In the genomic region with DNA sequence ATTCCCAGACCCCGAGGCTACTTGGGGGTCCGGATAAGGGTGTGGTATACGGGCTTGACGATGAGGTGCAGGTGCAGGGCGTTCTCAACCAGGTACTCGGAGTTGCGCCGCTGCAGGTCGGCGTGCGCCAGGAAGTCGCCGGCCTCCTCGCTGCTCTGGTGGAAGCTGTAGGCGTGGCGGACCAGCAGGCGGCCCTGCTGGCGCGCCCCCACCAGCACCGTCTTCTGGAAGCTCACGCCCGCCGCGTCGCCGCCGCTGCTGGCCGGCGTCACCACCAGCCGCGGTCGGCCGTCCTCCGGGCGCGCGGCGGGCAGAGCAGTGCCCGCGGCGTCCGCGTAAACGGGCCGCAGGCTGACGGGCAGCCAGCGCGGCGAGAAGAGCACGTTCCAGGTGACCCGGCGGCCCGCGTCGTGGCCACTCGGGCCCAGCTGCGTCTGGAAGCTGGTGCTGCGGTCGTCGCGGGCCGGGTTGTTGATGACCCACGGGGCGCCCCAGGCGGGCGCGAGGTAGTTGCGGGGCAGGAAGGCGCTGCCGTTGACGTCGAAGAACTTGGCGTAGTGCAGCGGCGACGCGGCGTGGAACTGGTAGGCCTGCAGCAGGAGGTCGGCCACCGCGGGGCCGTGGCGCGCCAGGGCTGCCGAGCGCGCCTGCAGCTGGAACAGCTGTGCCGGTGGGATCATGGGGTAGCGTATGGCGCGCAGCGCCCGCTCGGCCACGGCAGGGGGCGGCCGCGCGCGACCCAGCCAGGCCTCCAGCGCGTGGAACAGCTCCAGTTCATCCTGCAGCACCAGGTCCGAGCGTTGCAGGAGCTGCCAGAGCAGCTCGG, we compare ENCODE assay signal across 12 cellular contexts. TPM values are rescaled to one million over a fixed set of nuclear protein-coding genes. Genes with fewer than 3 reads are reported as not detected.
DNase-seq lines count a peak whose midpoint lies in the region; ATAC-seq and TF ChIP-seq lines count a peak whose summit lies in the region.
"Had no signal": no experiment of that assay in that cellular context is flagged by ENCODE, and none has a peak within 500 bp of the region (broad histone marks: within the 10 kb centered on the region; RNA-seq: fewer than 3 reads in every experiment).

No MANE protein-coding gene starts in this region.

- H3K27ac Mint-ChIP-seq in activated naive CD4-positive, alpha-beta T cell treated with anti-CD3 and anti-CD28 coated beads, Interleukin-2, amount 10 ng/mL, durations not matched to agents 7 days and 5 days, result peak overlapping the region; percentile 37
- H3K27ac Mint-ChIP-seq in activated naive CD8-positive, alpha-beta T cell treated with anti-CD3 and anti-CD28 coated beads, Interleukin-2, amount 10 ng/mL, durations not matched to agents 7 days and 5 days, result no peak overlapping the region
- H3K27ac Mint-ChIP-seq: activated B cell treated with CpG ODN at 0.5 μM for 24 hours had no signal

- H3K27me3 Mint-ChIP-seq in activated naive CD4-positive, alpha-beta T cell treated with anti-CD3 and anti-CD28 coated beads, Interleukin-2, amount 10 ng/mL, durations not matched to agents 7 days and 5 days, result peaks cover 100% of the 10 kb centered on the region
- H3K27me3 Mint-ChIP-seq in activated naive CD8-positive, alpha-beta T cell treated with anti-CD3 and anti-CD28 coated beads, Interleukin-2, amount 10 ng/mL, durations not matched to agents 7 days and 5 days, result peaks cover 56% of the 10 kb centered on the region

- peaks cover 72% of the 10 kb centered on the region for H3K27me3 ChIP-seq in iPS-20b (ENCODE audit: insufficient read depth, low read length)
- no peaks in the 10 kb centered on the region for H3K27me3 ChIP-seq in testis

- no peaks in the 10 kb centered on the region for H3K9me3 ChIP-seq in iPS-20b (ENCODE audit: insufficient read depth, low read depth, low read length)
- no peaks in the 10 kb centered on the region for H3K9me3 ChIP-seq in testis

- CTCF ChIA-PET in activated naive CD4-positive, alpha-beta T cell treated with anti-CD3 and anti-CD28 coated beads, Interleukin-2, amount 10 ng/mL, durations not matched to agents 7 days and 5 days (lab: Charles Lee), result interaction anchor here (1.4 to 3.2 kb wide), 5 partner anchors 11 to 144 kb away, joined by 3 to 16 read pairs (median 3); a partner anchor contains a TSS

- peaks cover under 1% of the 10 kb centered on the region; the same call in 1 of the 2 replicates for H3K4me1 ChIP-seq in iPS-20b (ENCODE audit: insufficient read depth, low read length)
- no peaks in the 10 kb centered on the region for H3K4me1 ChIP-seq in testis

- no peak overlapping the region for H3K27ac ChIP-seq in iPS-20b (ENCODE audit: low read length)
- H3K27ac ChIP-seq in testis, result no peak overlapping the region
- H3K27ac ChIP-seq: PC-9 had no signal

- H3K9me3 Mint-ChIP-seq in activated naive CD4-positive, alpha-beta T cell treated with anti-CD3 and anti-CD28 coated beads, Interleukin-2, amount 10 ng/mL, durations not matched to agents 7 days and 5 days, result no peaks in the 10 kb centered on the region
- H3K9me3 Mint-ChIP-seq in activated naive CD8-positive, alpha-beta T cell treated with anti-CD3 and anti-CD28 coated beads, Interleukin-2, amount 10 ng/mL, durations not matched to agents 7 days and 5 days, result no peaks in the 10 kb centered on the region
- H3K9me3 Mint-ChIP-seq: activated B cell treated with CpG ODN at 0.5 μM for 24 hours had no signal

- H3K36me3 Mint-ChIP-seq in activated naive CD4-positive, alpha-beta T cell treated with anti-CD3 and anti-CD28 coated beads, Interleukin-2, amount 10 ng/mL, durations not matched to agents 7 days and 5 days, result no peaks in the 10 kb centered on the region
- H3K36me3 Mint-ChIP-seq in activated naive CD8-positive, alpha-beta T cell treated with anti-CD3 and anti-CD28 coated beads, Interleukin-2, amount 10 ng/mL, durations not matched to agents 7 days and 5 days, result no peaks in the 10 kb centered on the region

- no peak overlapping the region for H3K9ac ChIP-seq in iPS-20b (ENCODE audit: low read depth, low read length)

- no peak for TF ChIP-seq POLR2A in testis (IDR thresholded peaks at IDR 0.05)

- peak; percentile 35 for ATAC-seq in activated naive CD8-positive, alpha-beta T cell treated with anti-CD3 and anti-CD28 coated beads, Interleukin-2, amount 10 ng/mL, durations not matched to agents 7 days and 5 days (ENCODE audit: low read depth)
- ATAC-seq in GM18520 (IDR thresholded peaks at IDR 0.05; ENCODE audit: unreplicated experiment), result no peak

- no peaks in the 10 kb centered on the region for H3K36me3 ChIP-seq in iPS-20b (ENCODE audit: insufficient read depth, low read depth, low read length)
- no peaks in the 10 kb centered on the region for H3K36me3 ChIP-seq in testis (ENCODE audit: low read depth, missing control alignments)

- peak; percentile 53 for DNase-seq in activated naive CD4-positive, alpha-beta T cell treated with anti-CD3 and anti-CD28 coated beads, Interleukin-2, amount 10 ng/mL, durations not matched to agents 7 days and 5 days
- DNase-seq in activated naive CD4-positive, alpha-beta T cell (lab: John Stamatoyannopoulos, UW), result no peak
- DNase-seq in activated naive CD8-positive, alpha-beta T cell treated with anti-CD3 and anti-CD28 coated beads, Interleukin-2, amount 10 ng/mL, durations not matched to agents 7 days and 5 days, result no peak
- peak; percentile 51 for DNase-seq in testis
- DNase-seq in D341Med (ENCODE audit: low spot score), result no peak
- DNase-seq in GDM1 (lab: John Stamatoyannopoulos, UW), result no peak
- DNase-seq: activated B cell treated with CpG ODN at 0.5 μM for 24 hours, foreskin melanocyte, MM.1S, PC-9 had no signal

- TF ChIP-seq CTCF in testis (IDR thresholded peaks at IDR 0.05), result no peak

- POLR2A ChIA-PET in activated naive CD8-positive, alpha-beta T cell treated with anti-CD3 and anti-CD28 coated beads, Interleukin-2, amount 10 ng/mL, durations not matched to agents 7 days and 5 days (lab: Charles Lee), result no interaction called here

- WGBS in testis, 2 donors, result 0 to 4% methylated on average over 24 to 86 of the region's 105 CpGs

- intact Hi-C loops in testis (cut with DNase I; ENCODE audit: low total_unique reads), result no loop called here

- peaks cover 10% of the 10 kb centered on the region for H3K4me1 Mint-ChIP-seq in activated naive CD4-positive, alpha-beta T cell treated with anti-CD3 and anti-CD28 coated beads, Interleukin-2, amount 10 ng/mL, durations not matched to agents 7 days and 5 days
- H3K4me1 Mint-ChIP-seq in activated naive CD8-positive, alpha-beta T cell treated with anti-CD3 and anti-CD28 coated beads, Interleukin-2, amount 10 ng/mL, durations not matched to agents 7 days and 5 days, result peaks cover 3% of the 10 kb centered on the region

- H3K4me3 Mint-ChIP-seq in activated naive CD4-positive, alpha-beta T cell treated with anti-CD3 and anti-CD28 coated beads, Interleukin-2, amount 10 ng/mL, durations not matched to agents 7 days and 5 days, result no peak overlapping the region
- H3K4me3 Mint-ChIP-seq in activated naive CD8-positive, alpha-beta T cell treated with anti-CD3 and anti-CD28 coated beads, Interleukin-2, amount 10 ng/mL, durations not matched to agents 7 days and 5 days, result no peak overlapping the region
- H3K4me3 Mint-ChIP-seq: activated B cell treated with CpG ODN at 0.5 μM for 24 hours had no signal

- H3K4me3 ChIP-seq in iPS-20b (ENCODE audit: low read length) (peak overlapping the region; percentile 31; the same call in 1 of the 2 replicates), testis (peak overlapping the region; percentile 30 to 39)
- H3K4me3 ChIP-seq: PC-9 had no signal

RNA-seq across cellular contexts. Expression of a gene that starts 4.8 kb away (rescaled TPM):
- not detected for total RNA-seq in activated naive CD8-positive, alpha-beta T cell treated with anti-CD3 and anti-CD28 coated beads, Interleukin-2, amount 10 ng/mL, durations not matched to agents 7 days and 5 days
- total RNA-seq in testis, result 1 to 10 TPM in 1 of 2 donors, under 1 TPM in 1; 0.79 to 1.2 TPM
- not detected for polyA plus RNA-seq in testis (ENCODE audit: insufficient read depth, low read depth, low replicate concordance)
- total RNA-seq: activated B cell treated with CpG ODN at 0.5 μM for 24 hours, PC-9 had no signal

RNA-seq across cellular contexts. Expression of a gene that starts 10.5 kb away (rescaled TPM):
- total RNA-seq in activated naive CD8-positive, alpha-beta T cell treated with anti-CD3 and anti-CD28 coated beads, Interleukin-2, amount 10 ng/mL, durations not matched to agents 7 days and 5 days, result not detected
- total RNA-seq in testis, result under 1 TPM; 0.55 to 0.87 TPM
- 0.51 TPM for polyA plus RNA-seq in testis (ENCODE audit: insufficient read depth, low read depth, low replicate concordance)
- total RNA-seq: activated B cell treated with CpG ODN at 0.5 μM for 24 hours, PC-9 had no signal

RNA-seq across cellular contexts. Expression of a gene that starts 30.8 kb away (rescaled TPM):
- total RNA-seq in activated naive CD8-positive, alpha-beta T cell treated with anti-CD3 and anti-CD28 coated beads, Interleukin-2, amount 10 ng/mL, durations not matched to agents 7 days and 5 days, result under 1 TPM; 0.61 to 0.91 TPM
- total RNA-seq in testis, result 1 to 10 TPM; 3.0 to 3.3 TPM
- 2.0 TPM for polyA plus RNA-seq in testis (ENCODE audit: insufficient read depth, low read depth, low replicate concordance)
- total RNA-seq: activated B cell treated with CpG ODN at 0.5 μM for 24 hours, PC-9 had no signal

Comparison
In these comparisons a context has a peak if more than half of its experiments do, and no peak if none do; other contexts are left out.
1. DNase-seq: peak in activated naive CD4-positive, alpha-beta T cell treated with anti-CD3 and anti-CD28 coated beads, Interleukin-2, amount 10 ng/mL, durations not matched to agents 7 days and 5 days (single experiment) and testis (single experiment); none in activated naive CD4-positive, alpha-beta T cell (0 of 4), activated naive CD8-positive, alpha-beta T cell treated with anti-CD3 and anti-CD28 coated beads, Interleukin-2, amount 10 ng/mL, durations not matched to agents 7 days and 5 days (single experiment), D341Med (single experiment) and GDM1 (single experiment).